In the genomic region with DNA sequence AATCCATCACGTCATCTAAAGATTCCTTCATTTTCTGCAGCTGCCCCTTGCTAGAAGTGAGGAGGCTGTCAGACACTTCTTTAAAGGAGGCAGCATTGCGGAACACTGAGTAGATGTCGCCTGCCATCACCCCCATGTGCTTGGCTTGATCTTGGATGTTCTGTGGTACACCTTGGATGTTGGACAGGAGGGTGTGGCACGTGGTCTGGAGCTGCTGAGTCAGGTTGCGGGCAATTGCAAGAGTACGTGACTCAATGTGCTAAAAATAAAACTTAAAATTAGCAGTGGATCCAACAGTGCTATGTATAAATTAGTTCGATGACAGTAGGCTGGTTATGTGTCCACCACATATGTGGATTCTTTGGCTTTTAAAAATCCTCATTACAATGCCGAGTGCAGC, we compare ENCODE assay signal across 1 cellular context.
A peak's percentile ranks its signal among the peaks of the same experiment; 100 is the strongest.
TF ChIP-seq lines count a peak whose summit lies in the region.

No MANE protein-coding gene starts in this region.

TF ChIP-seq in IMR-90, 13 proteins besides CTCF, POLR2A, EP300 and RAD21:
- TF ChIP-seq NFE2L2 (IDR thresholded peaks at IDR 0.05; ENCODE audit: low read depth, low read length) (no peak), CEBPB (IDR thresholded peaks at IDR 0.05; ENCODE audit: low read depth, low read length) (peak; percentile 52), CHD1 (IDR thresholded peaks at IDR 0.05; ENCODE audit: low read depth, low read length) (no peak), BHLHE40 (IDR thresholded peaks at IDR 0.05; ENCODE audit: low read depth, low read length) (no peak), MAFK (IDR thresholded peaks at IDR 0.05; ENCODE audit: low read depth, low read length) (peak; percentile 43; the same call in 1 of the 2 replicates)
- TF ChIP-seq, protein P1, sequence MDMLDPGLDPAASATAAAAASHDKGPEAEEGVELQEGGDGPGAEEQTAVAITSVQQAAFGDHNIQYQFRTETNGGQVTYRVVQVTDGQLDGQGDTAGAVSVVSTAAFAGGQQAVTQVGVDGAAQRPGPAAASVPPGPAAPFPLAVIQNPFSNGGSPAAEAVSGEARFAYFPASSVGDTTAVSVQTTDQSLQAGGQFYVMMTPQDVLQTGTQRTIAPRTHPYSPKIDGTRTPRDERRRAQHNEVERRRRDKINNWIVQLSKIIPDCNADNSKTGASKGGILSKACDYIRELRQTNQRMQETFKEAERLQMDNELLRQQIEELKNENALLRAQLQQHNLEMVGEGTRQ (IDR thresholded peaks at IDR 0.05; ENCODE audit: low read depth, low read length): peak; percentile 43; the same call in 1 of the 2 replicates
- TF ChIP-seq, protein P2, sequence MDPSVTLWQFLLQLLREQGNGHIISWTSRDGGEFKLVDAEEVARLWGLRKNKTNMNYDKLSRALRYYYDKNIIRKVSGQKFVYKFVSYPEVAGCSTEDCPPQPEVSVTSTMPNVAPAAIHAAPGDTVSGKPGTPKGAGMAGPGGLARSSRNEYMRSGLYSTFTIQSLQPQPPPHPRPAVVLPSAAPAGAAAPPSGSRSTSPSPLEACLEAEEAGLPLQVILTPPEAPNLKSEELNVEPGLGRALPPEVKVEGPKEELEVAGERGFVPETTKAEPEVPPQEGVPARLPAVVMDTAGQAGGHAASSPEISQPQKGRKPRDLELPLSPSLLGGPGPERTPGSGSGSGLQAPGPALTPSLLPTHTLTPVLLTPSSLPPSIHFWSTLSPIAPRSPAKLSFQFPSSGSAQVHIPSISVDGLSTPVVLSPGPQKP (IDR thresholded peaks at IDR 0.05; ENCODE audit: borderline replicate concordance, low read depth, low read length): no peak
